1 cellular context compared by ENCODE assay signal in the genomic region with DNA sequence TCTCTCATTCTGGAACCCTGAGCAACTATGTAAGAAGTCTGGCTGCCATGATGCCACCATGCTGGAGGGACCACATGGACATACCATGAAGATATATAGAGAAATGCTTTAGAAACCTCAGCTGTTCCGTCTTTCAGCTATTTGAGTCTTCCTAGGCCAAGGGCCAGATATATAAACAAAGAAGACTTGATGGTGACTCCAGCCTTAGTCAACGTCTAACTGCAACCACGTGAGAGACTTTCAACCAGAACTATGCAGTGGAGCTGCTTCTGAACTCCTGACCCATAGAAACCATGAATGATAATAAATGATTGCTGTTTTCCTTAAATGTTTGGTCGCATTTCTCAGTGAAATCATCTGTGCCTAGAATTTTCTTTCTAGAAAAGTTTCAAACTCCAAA.
TF ChIP-seq lines count a peak whose summit lies in the region.

No MANE protein-coding gene starts in this region.

TF ChIP-seq in HCT116, 20 proteins besides CTCF, POLR2A, EP300 and RAD21 (continued from another document):
- no peak for TF ChIP-seq ZBTB33 (IDR thresholded peaks at IDR 0.05; ENCODE audit: extremely low read depth, insufficient replicate concordance, low read length)
